ENCODE assay signal across 1 cellular context in the genomic region with DNA sequence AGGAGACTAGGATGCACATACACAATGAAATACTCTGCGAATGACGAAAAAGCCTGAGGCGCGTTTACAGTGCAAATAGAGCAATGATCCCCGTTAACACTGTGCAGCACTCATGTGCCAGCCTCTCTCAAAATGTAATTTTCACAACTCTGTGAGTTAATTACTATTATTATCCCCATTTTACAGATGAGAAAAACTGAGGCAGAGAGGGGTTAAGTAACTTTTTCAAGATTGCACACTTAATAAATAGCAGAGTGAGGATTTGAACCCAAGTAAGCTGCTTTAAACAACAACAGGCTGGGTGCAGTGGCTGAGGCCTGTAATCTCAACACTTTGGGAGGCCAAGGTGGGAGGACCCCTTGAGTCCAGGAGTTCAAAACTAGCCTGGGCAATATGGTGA.
TF ChIP-seq lines count a peak whose summit lies in the region.

No MANE protein-coding gene starts in this region.

TF ChIP-seq in K562, 482 proteins besides CTCF, POLR2A, EP300 and RAD21:
- TF ChIP-seq RBM25 (IDR thresholded peaks at IDR 0.05; ENCODE audit: low read depth, low read length, severe bottlenecking) (peak; percentile 86), CHD4 (IDR thresholded peaks at IDR 0.05; ENCODE audit: insufficient read depth, insufficient replicate concordance, low read depth, low read length, poor library complexity, severe bottlenecking) (peak; percentile 74), HDAC2 (IDR thresholded peaks at IDR 0.05) (peak; percentile 64; the same call in 1 of the 2 replicates), RCOR1 (IDR thresholded peaks at IDR 0.05; ENCODE audit: borderline replicate concordance in 1 of 2, low read depth in 2 of 2, low read length in 2 of 2) (peak in 1 of 2 experiments; percentile 42; a peak in 1 of 4 replicates), CUX1 (CRISPR knock-in tag; IDR thresholded peaks at IDR 0.05) (no peak), NFRKB (IDR thresholded peaks at IDR 0.05; ENCODE audit: low read depth) (no peak), BCOR (IDR thresholded peaks at IDR 0.05) (peak; percentile 89), KDM1A (IDR thresholded peaks at IDR 0.05) (peak; percentile 46 to 66; a peak in 2 of 4 replicates), FUS (optimal IDR thresholded peaks at IDR 0.05; ENCODE audit: low read depth, low read length) (no peak), ADNP (tag; IDR thresholded peaks at IDR 0.05) (peak; percentile 92)
